In the genomic region with DNA sequence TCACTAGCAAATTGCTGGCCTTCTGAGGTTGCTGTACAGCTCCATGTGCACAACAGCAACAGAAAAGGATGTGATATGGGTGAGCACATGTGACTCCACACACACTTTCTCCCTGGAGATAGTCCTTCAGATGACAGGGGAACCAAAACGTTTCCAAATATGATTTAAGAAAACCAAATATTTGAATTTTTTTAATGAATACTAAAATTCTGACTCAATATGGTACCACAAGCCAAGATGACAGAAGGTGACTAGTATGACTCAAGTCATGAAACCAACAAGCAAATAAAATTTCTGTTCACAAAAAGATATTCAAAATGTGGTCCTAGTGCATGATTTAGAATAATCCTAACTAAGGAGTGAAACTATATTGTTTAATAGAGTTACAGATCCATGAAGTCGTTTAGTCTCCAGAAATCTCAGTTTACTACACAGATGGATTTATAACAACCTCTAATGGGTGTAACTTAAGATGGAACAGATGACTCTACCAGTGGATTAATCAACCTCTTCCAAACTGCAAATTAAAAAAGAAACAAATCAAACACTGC, we compare ENCODE assay signal across 9 cellular contexts.
DNase-seq lines count a peak whose midpoint lies in the region; ATAC-seq and TF ChIP-seq lines count a peak whose summit lies in the region.
"Had no signal": no experiment of that assay in that cellular context is flagged by ENCODE, and none has a peak within 500 bp of the region (broad histone marks: within the 10 kb centered on the region; RNA-seq: fewer than 3 reads in every experiment).

No MANE protein-coding gene starts in this region.

- peak; percentile 89 for ATAC-seq in GM19328 (IDR thresholded peaks at IDR 0.05; ENCODE audit: unreplicated experiment)
- peak; percentile 90 for ATAC-seq in HG02970 (IDR thresholded peaks at IDR 0.05; ENCODE audit: low FRiP score, unreplicated experiment)
- peak; percentile 95 for ATAC-seq in activated naive CD8-positive, alpha-beta T cell treated with anti-CD3 and anti-CD28 coated beads, Interleukin-2, amount 50 U/mL, for 24 hours

- no peak overlapping the region for H3K4me3 Mint-ChIP-seq in activated naive CD8-positive, alpha-beta T cell treated with anti-CD3 and anti-CD28 coated beads, Interleukin-2, amount 50 U/mL, for 24 hours
- H3K4me3 Mint-ChIP-seq: activated CD4-positive, alpha-beta T cell treated with anti-CD3 and anti-CD28 coated beads, Interleukin-2, amount 10 ng/mL, durations not matched to agents 24 days and 14 days had no signal

- H3K9me3 Mint-ChIP-seq in activated naive CD8-positive, alpha-beta T cell treated with anti-CD3 and anti-CD28 coated beads, Interleukin-2, amount 50 U/mL, for 24 hours, result peaks cover 6% of the 10 kb centered on the region

- H3K4me1 Mint-ChIP-seq in activated naive CD8-positive, alpha-beta T cell treated with anti-CD3 and anti-CD28 coated beads, Interleukin-2, amount 50 U/mL, for 24 hours, result peaks cover 16% of the 10 kb centered on the region
- H3K4me1 Mint-ChIP-seq: activated CD4-positive, alpha-beta T cell treated with anti-CD3 and anti-CD28 coated beads, Interleukin-2, amount 10 ng/mL, durations not matched to agents 24 days and 14 days had no signal

- no peaks in the 10 kb centered on the region for H3K27me3 Mint-ChIP-seq in activated naive CD8-positive, alpha-beta T cell treated with anti-CD3 and anti-CD28 coated beads, Interleukin-2, amount 50 U/mL, for 24 hours
- H3K27me3 Mint-ChIP-seq: activated CD4-positive, alpha-beta T cell treated with anti-CD3 and anti-CD28 coated beads, Interleukin-2, amount 10 ng/mL, durations not matched to agents 24 days and 14 days had no signal

- peak overlapping the region; percentile 56 for H3K27ac Mint-ChIP-seq in activated naive CD8-positive, alpha-beta T cell treated with anti-CD3 and anti-CD28 coated beads, Interleukin-2, amount 50 U/mL, for 24 hours
- H3K27ac Mint-ChIP-seq: activated CD4-positive, alpha-beta T cell treated with anti-CD3 and anti-CD28 coated beads, Interleukin-2, amount 10 ng/mL, durations not matched to agents 24 days and 14 days had no signal

- no peak for TF ChIP-seq CTCF in GM13977 (IDR thresholded peaks at IDR 0.05; ENCODE audit: extremely low read depth, insufficient read depth, missing control alignments)

- in situ Hi-C loops in GM13977 (cut with MboI; ENCODE audit: low pct_unique_long_range_greater_than_20kb, low sequenced_read_pairs, unreplicated experiment), result no loop called here

- no peaks in the 10 kb centered on the region for H3K36me3 Mint-ChIP-seq in activated naive CD8-positive, alpha-beta T cell treated with anti-CD3 and anti-CD28 coated beads, Interleukin-2, amount 50 U/mL, for 24 hours (ENCODE audit: low read depth)

- DNase-seq in GM13977 (ENCODE audit: low spot score) (peak; percentile 72), MV-4-11 (lab: John Stamatoyannopoulos, UW) (no peak), islet precursor cell (no peak), DMS53 (lab: John Stamatoyannopoulos, UW) (no peak), 8988T (no peak)
- DNase-seq in activated naive CD8-positive, alpha-beta T cell treated with anti-CD3 and anti-CD28 coated beads, Interleukin-2, amount 50 U/mL, for 24 hours, result no peak
- DNase-seq: activated CD4-positive, alpha-beta T cell treated with anti-CD3 and anti-CD28 coated beads, Interleukin-2, amount 10 ng/mL, durations not matched to agents 24 days and 14 days had no signal
